1 cellular context compared by ENCODE assay signal in genomic region chr7:108875139-108875538, GRCh38.
TF ChIP-seq lines count a peak whose summit lies in the region.

No MANE protein-coding gene starts in this region.

TF ChIP-seq in HCT116, 20 proteins besides CTCF, POLR2A, EP300 and RAD21 (continued from another document):
- TF ChIP-seq REST (IDR thresholded peaks at IDR 0.05; ENCODE audit: low read depth), result no peak
- no peak for TF ChIP-seq ZNF274 (IDR thresholded peaks at IDR 0.05; ENCODE audit: low read depth, low read length)
- TF ChIP-seq SP1 (IDR thresholded peaks at IDR 0.05; ENCODE audit: low read depth), result no peak
- TF ChIP-seq ELF1 (IDR thresholded peaks at IDR 0.05; ENCODE audit: borderline replicate concordance, low read depth), result no peak
- no peak for TF ChIP-seq CEBPB (IDR thresholded peaks at IDR 0.05; ENCODE audit: low read depth)
- no peak for TF ChIP-seq EGR1 (IDR thresholded peaks at IDR 0.05; ENCODE audit: low read depth)
- no peak for TF ChIP-seq SIN3A (IDR thresholded peaks at IDR 0.05; ENCODE audit: low read depth)
- TF ChIP-seq MAX (IDR thresholded peaks at IDR 0.05), result no peak
- no peak for TF ChIP-seq EZH2phosphoT487 (IDR thresholded peaks at IDR 0.05; ENCODE audit: borderline replicate concordance)
TF ChIP-seq in HCT116: peak in this region for 0.
